In the genomic region with DNA sequence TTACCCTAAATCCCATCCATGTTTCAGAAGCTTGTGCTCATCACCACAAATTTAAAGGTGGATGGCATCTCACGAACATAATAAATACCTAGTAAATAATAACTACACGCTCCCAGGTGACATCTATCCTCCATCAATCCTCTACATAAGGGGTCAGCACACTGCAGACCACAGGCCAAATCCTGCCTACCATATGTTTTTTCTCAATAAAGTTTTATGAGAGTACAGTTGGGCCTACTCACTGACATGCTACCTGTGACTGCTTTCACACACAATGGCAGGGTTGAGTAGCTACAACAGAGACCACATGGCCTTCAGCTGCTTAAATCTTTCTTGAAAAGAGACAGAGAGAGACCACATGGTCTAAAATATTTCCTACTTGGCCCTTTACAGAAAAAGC, we compare ENCODE assay signal across 20 cellular contexts.
DNase-seq lines count a peak whose midpoint lies in the region; ATAC-seq, FAIRE-seq and TF ChIP-seq lines count a peak whose summit lies in the region.
"Had no signal": no experiment of that assay in that cellular context is flagged by ENCODE, and none has a peak within 500 bp of the region (broad histone marks: within the 10 kb centered on the region; RNA-seq: fewer than 3 reads in every experiment).

No MANE protein-coding gene starts in this region.

- H3K27ac ChIP-seq in GM12878 (ENCODE audit: control insufficient read depth, insufficient read depth) (no peak overlapping the region), neural progenitor cell (no peak overlapping the region), caudate nucleus (ENCODE audit: low read depth, low read length) (no peak overlapping the region)
- H3K27ac ChIP-seq: C4-2B had no signal

- H3K4me2 ChIP-seq in GM12878 (ENCODE audit: control insufficient read depth, insufficient read depth) (no peak overlapping the region), neural progenitor cell (no peak overlapping the region)

- RAD21 ChIA-PET in GM12878 (lab: Charles Lee; ENCODE audit: unreplicated experiment): no interaction called here

- H3K27me3 ChIP-seq in GM12878 (replicated peaks in 1 of 2; ENCODE audit: control insufficient read depth in 2 of 2, insufficient read depth in 2 of 2, low read length in 1 of 2): no peaks in the 10 kb centered on the region; a peak in 1 of 4 replicates
- peaks cover 21% of the 10 kb centered on the region for H3K27me3 ChIP-seq in neural progenitor cell

- H3K9ac ChIP-seq in GM12878 (ENCODE audit: control insufficient read depth, insufficient read depth, low read length): no peak overlapping the region
- H3K9ac ChIP-seq in neural progenitor cell: no peak overlapping the region

- no peak for TF ChIP-seq CTCF in GM12878 (IDR thresholded peaks at IDR 0.05 in 2 of 3, conservative IDR thresholded peaks at IDR 0.05 in 1 of 3; ENCODE audit: control insufficient read depth in 2 of 3, extremely low read depth in 1 of 3, insufficient read depth in 1 of 3, low read depth in 3 of 3, low read length in 3 of 3)
- TF ChIP-seq CTCF in neural progenitor cell (IDR thresholded peaks at IDR 0.05): no peak

- no peak overlapping the region for H3K4me3 Mint-ChIP-seq in IgD-negative memory B cell
- H3K4me3 Mint-ChIP-seq in neural progenitor cell: no peak overlapping the region
- H3K4me3 Mint-ChIP-seq: CD4-positive, alpha-beta T cell; HFFc6 had no signal

- H3K79me2 ChIP-seq in GM12878 (ENCODE audit: control insufficient read depth, insufficient read depth, low read length): no peaks in the 10 kb centered on the region
- no peaks in the 10 kb centered on the region for H3K79me2 ChIP-seq in neural progenitor cell (ENCODE audit: low read depth)

- no peak for TF ChIP-seq EP300 in GM12878 (IDR thresholded peaks at IDR 0.05; ENCODE audit: borderline replicate concordance in 1 of 2, control insufficient read depth in 1 of 2, low read depth in 2 of 2, low read length in 2 of 2)

- H3K4me3 ChIP-seq in GM12878 (no peak overlapping the region), neural progenitor cell (no peak overlapping the region)

- peak overlapping the region; percentile 36 to 93 (median 77) for H3K27ac Mint-ChIP-seq in IgD-negative memory B cell
- no peak overlapping the region for H3K27ac Mint-ChIP-seq in neural progenitor cell
- H3K27ac Mint-ChIP-seq: CD4-positive, alpha-beta T cell; HFFc6 had no signal

- H3K27me3 Mint-ChIP-seq in IgD-negative memory B cell (no peaks in the 10 kb centered on the region), neural progenitor cell (ENCODE audit: insufficient read depth, low read depth) (no peaks in the 10 kb centered on the region)

- H3K9me3 Mint-ChIP-seq in IgD-negative memory B cell (no peaks in the 10 kb centered on the region), neural progenitor cell (no peaks in the 10 kb centered on the region)
- H3K9me3 Mint-ChIP-seq: CD4-positive, alpha-beta T cell; HFFc6 had no signal

- H3K4me1 Mint-ChIP-seq in IgD-negative memory B cell (peaks cover 13 to 15% (median 13%) of the 10 kb centered on the region in 3 donors), neural progenitor cell (peaks cover 2% of the 10 kb centered on the region)

- WGBS in GM12878 (ENCODE audit: insufficient coverage, insufficient replicate concordance, low lambda C conversion rate, missing lambda C conversion rate): 90% methylated on average over 2 of the region's 2 CpGs

- no peaks in the 10 kb centered on the region for H3K9me3 ChIP-seq in GM12878 (replicated peaks; ENCODE audit: control insufficient read depth, insufficient read depth, low read length)
- H3K9me3 ChIP-seq in neural progenitor cell (ENCODE audit: low read depth): no peaks in the 10 kb centered on the region
- H3K9me3 ChIP-seq: Caco-2 had no signal

- SMC1A ChIA-PET in GM12878 (lab: Charles Lee; ENCODE audit: uncharacterized antibody, unreplicated experiment): interaction anchor here (1.3 to 2.1 kb wide), 2 partner anchors 8 kb away, joined by 3 to 4 read pairs; no protein-coding TSS in a partner anchor

- CTCF ChIA-PET in GM12878 (lab: Yijun Ruan, JAX): interaction anchor here (1.4 kb wide), 2 partner anchors 10 to 11 kb away, joined by 5 read pairs; no protein-coding TSS in a partner anchor

- TF ChIP-seq POLR2A in GM12878 (IDR thresholded peaks at IDR 0.05; ENCODE audit: low read depth, low read length): no peak

- DNase-seq in GM12878 (ENCODE audit: low read depth, low spot score): no peak
- DNase-seq in neural progenitor cell (ENCODE audit: low spot score): no peak
- DNase-seq in left lobe of liver (ENCODE audit: low spot score): no peak
- no peak for DNase-seq in caudate nucleus (lab: John Stamatoyannopoulos, UW)
- DNase-seq: ACHN; Caco-2; CD4-positive, alpha-beta T cell; GOT3; H7; HFFc6; KBM-7 had no signal

- POLR2A ChIA-PET in GM12878 (lab: Charles Lee): no interaction called here

- FAIRE-seq in GM12878 (lab: Jason Lieb, UNC): no peak
- FAIRE-seq: A204.1, D721Med, G401.6, GM12892, GM18507 had no signal

- ATAC-seq in GM12878 (no peak), left lobe of liver (no peak), GM18517 (IDR thresholded peaks at IDR 0.05; ENCODE audit: unreplicated experiment) (no peak)
- ATAC-seq: HCT116 had no signal

- in situ Hi-C loops in GM12878 (cut with MboI): no loop called here

- H3K4me1 ChIP-seq in GM12878 (ENCODE audit: control insufficient read depth, insufficient read depth, low read length): no peaks in the 10 kb centered on the region
- no peaks in the 10 kb centered on the region for H3K4me1 ChIP-seq in neural progenitor cell
- H3K4me1 ChIP-seq: Caco-2 had no signal

- H4K20me1 ChIP-seq in GM12878 (ENCODE audit: control insufficient read depth, insufficient read depth) (no peaks in the 10 kb centered on the region), neural progenitor cell (ENCODE audit: low read depth) (no peaks in the 10 kb centered on the region)

- H2AFZ ChIP-seq in GM12878 (ENCODE audit: control insufficient read depth, low read depth, low read length): no peak overlapping the region
- peak overlapping the region; percentile 16 for H2AFZ ChIP-seq in neural progenitor cell (replicated peaks)

- intact Hi-C loops in GM12878 (cut with micrococcal nuclease; ENCODE audit: unreplicated experiment): no loop called here

- no peaks in the 10 kb centered on the region for H3F3A ChIP-seq in neural progenitor cell (ENCODE audit: low read depth)

- no TSS peak for BruUV-seq in GM12878 (replicated peaks; lab: Mats Ljungman, UMichigan)

- H3K36me3 ChIP-seq in GM12878 (ENCODE audit: control insufficient read depth in 2 of 2, insufficient read depth in 2 of 2, low read length in 1 of 2) (no peaks in the 10 kb centered on the region), neural progenitor cell (no peaks in the 10 kb centered on the region)

- no peak for TF ChIP-seq RAD21 in GM12878 (IDR thresholded peaks at IDR 0.05; ENCODE audit: insufficient read depth, low read depth, low read length)

- peaks cover 3% of the 10 kb centered on the region for H3K36me3 Mint-ChIP-seq in IgD-negative memory B cell
- H3K36me3 Mint-ChIP-seq in neural progenitor cell: no peaks in the 10 kb centered on the region

TF ChIP-seq in GM12878, 131 proteins besides CTCF, POLR2A, EP300 and RAD21 (continues in another document):
- no peak for TF ChIP-seq REST (IDR thresholded peaks at IDR 0.05; ENCODE audit: low read depth, low read length)
